ENCODE assay signal across 13 cellular contexts in the genomic region with DNA sequence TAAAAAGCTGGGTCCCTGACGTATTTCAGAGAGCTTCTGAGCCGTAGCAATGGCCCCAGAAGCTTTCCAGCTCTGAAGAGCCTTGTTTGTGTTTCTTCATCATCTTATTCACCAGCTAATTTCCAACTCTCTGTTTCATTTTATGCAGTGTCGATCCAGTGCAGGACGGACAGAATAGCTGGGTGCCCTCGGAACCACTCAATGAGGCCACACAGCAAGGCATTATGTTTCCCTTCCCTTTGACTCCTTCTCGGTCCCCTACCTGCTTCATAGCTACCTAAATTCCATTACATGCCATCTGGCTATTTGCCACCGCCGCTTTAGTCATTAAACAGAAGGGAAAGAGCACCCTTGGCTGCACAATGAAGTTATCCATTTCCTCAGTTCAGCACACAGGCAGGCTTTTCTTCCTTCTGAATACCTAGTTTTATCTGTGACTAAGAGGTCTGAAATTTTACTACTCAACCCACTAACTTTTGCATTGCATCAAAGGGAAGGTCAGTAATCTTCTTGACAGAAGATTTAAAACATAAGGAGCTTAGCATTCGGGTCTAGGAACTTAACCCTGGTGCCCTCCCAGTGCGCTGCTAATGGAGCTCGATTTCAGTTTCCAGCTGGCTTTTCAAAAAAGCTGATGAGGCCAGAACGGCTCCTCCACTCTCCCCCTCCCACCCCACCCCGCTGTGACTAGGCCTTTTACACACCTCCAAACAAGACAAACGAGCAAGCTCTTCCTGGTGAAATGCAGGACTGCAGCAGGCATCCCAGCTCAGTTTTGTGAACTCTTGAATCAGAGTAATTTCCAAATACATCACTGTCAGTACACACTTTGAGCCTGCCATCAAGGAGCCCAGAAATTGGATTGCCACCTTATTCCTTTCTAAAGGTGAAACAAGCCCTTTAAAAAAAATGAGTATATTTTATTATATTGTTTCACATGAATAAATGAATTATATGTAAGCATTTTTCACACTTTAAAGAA.
A peak's percentile ranks its signal among the peaks of the same experiment; 100 is the strongest.
DNase-seq lines count a peak whose midpoint lies in the region; ATAC-seq and TF ChIP-seq lines count a peak whose summit lies in the region.
"Had no signal": no experiment of that assay in that cellular context is flagged by ENCODE, and none has a peak within 500 bp of the region (broad histone marks: within the 10 kb centered on the region; RNA-seq: fewer than 3 reads in every experiment).

No MANE protein-coding gene starts in this region.

- H3K27ac Mint-ChIP-seq in nephron progenitor cell = peak overlapping the region; percentile 55
- H3K27ac Mint-ChIP-seq in immature natural killer cell = no peak overlapping the region
- H3K27ac Mint-ChIP-seq: dendritic cell treated with granulocyte-macrophage colony-stimulating factor and Interleukin-4, amounts not matched to agents 40 ng/mL and 50 ng/mL, for 4 days had no signal

- no peak for TF ChIP-seq CTCF in nephron progenitor cell (IDR thresholded peaks at IDR 0.05)
- TF ChIP-seq CTCF in GM20000 (IDR thresholded peaks at IDR 0.05; ENCODE audit: extremely low read depth, missing control alignments) = no peak

- H3K4me3 Mint-ChIP-seq in nephron progenitor cell (peak overlapping the region; percentile 39), immature natural killer cell (no peak overlapping the region)
- H3K4me3 Mint-ChIP-seq: dendritic cell treated with granulocyte-macrophage colony-stimulating factor and Interleukin-4, amounts not matched to agents 40 ng/mL and 50 ng/mL, for 4 days had no signal

- no peak for ATAC-seq in HG03097 (IDR thresholded peaks at IDR 0.05; ENCODE audit: low FRiP score, unreplicated experiment)

- peaks cover 47% of the 10 kb centered on the region for H3K4me1 Mint-ChIP-seq in nephron progenitor cell
- H3K4me1 Mint-ChIP-seq in immature natural killer cell = no peaks in the 10 kb centered on the region

- no peaks in the 10 kb centered on the region for H3K9me3 Mint-ChIP-seq in nephron progenitor cell
- no peaks in the 10 kb centered on the region for H3K9me3 Mint-ChIP-seq in immature natural killer cell
- H3K9me3 Mint-ChIP-seq: dendritic cell treated with granulocyte-macrophage colony-stimulating factor and Interleukin-4, amounts not matched to agents 40 ng/mL and 50 ng/mL, for 4 days had no signal

- H3K36me3 Mint-ChIP-seq in nephron progenitor cell (ENCODE audit: low read depth) = no peaks in the 10 kb centered on the region
- H3K36me3 Mint-ChIP-seq in immature natural killer cell = no peaks in the 10 kb centered on the region

- no peaks in the 10 kb centered on the region for H3K27me3 ChIP-seq in H7 (ENCODE audit: control insufficient read depth, insufficient read depth, low read length)
- H3K27me3 ChIP-seq: tibial artery had no signal

- no peak overlapping the region for H3K4me3 ChIP-seq in H7 (ENCODE audit: insufficient read depth, low read depth, low read length)
- H3K4me3 ChIP-seq: tibial artery had no signal

- no peaks in the 10 kb centered on the region for H3K36me3 ChIP-seq in H7 (replicated peaks; ENCODE audit: control insufficient read depth, insufficient read depth, low read length)
- H3K36me3 ChIP-seq: tibial artery had no signal

- no peaks in the 10 kb centered on the region for H3K27me3 Mint-ChIP-seq in nephron progenitor cell (ENCODE audit: low read depth, poor library complexity)
- peaks cover 0 to 3% (median 2%) of the 10 kb centered on the region in 3 donors for H3K27me3 Mint-ChIP-seq in immature natural killer cell (ENCODE audit: low read depth in 3 of 3)
- H3K27me3 Mint-ChIP-seq: dendritic cell treated with granulocyte-macrophage colony-stimulating factor and Interleukin-4, amounts not matched to agents 40 ng/mL and 50 ng/mL, for 4 days had no signal

- DNase-seq in H7 (peak; percentile 73), NCI-H2227 (lab: John Stamatoyannopoulos, UW; ENCODE audit: unreplicated experiment) (peak; percentile 35), ecto neural progenitor cell (ENCODE audit: low spot score) (peak; percentile 90), nephron progenitor cell (peak; percentile 53), LoVo (ENCODE audit: low spot score) (no peak), GM20000 (ENCODE audit: low spot score) (no peak), immature natural killer cell (no peak)
- DNase-seq: activated CD4-positive, CD25-positive, alpha-beta regulatory T cell treated with anti-CD3 and anti-CD28 coated beads, Interleukin-2, amount 50 U/mL, for 72 hours; activated naive CD4-positive, alpha-beta T cell treated with Interleukin-2 at 50 U/mL for 16 hours; COR-L47; tibial artery had no signal

Comparison
In these comparisons a context has a peak if more than half of its experiments do, and no peak if none do; other contexts are left out.
1. DNase-seq: peak in H7 (single experiment), NCI-H2227 (single experiment), ecto neural progenitor cell (single experiment) and nephron progenitor cell (single experiment); none in LoVo (single experiment), GM20000 (single experiment) and immature natural killer cell (0 of 3).